In the genomic region with DNA sequence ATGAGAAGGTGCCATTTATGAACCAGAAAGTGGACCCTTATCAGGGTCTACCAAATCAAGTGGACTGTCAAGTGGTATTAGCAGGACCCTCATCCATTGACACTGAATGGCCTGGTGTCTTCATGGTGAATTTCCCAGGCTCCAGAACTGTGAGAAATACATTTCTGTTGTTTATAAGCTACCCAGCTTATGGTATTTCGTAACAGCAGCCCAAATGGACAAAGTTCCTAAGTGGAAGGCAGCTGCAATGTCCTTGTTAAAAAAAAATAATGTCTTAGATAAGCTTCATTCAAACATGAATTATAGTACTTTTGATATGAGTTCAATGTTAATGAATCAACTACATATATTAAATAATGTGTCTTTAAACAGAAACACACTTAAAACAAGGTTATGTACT, we compare ENCODE assay signal across 30 cellular contexts.
"Had no signal": no experiment of that assay in that cellular context is flagged by ENCODE, and none has a peak within 500 bp of the region (broad histone marks: within the 10 kb centered on the region; RNA-seq: fewer than 3 reads in every experiment).

No MANE protein-coding gene starts in this region.

- ATAC-seq: activated CD4-positive, CD25-positive, alpha-beta regulatory T cell treated with anti-CD3 and anti-CD28 coated beads, Interleukin-2, amount 50 U/mL, for 24 hours; activated CD8-positive, alpha-beta T cell treated with anti-CD3 and anti-CD28 coated beads, Interleukin-2, amount 10 ng/mL, durations not matched to agents 7 days and 5 days; K562; PC-3; Right ventricle myocardium inferior had no signal

- H3K36me3 ChIP-seq: brain microvascular endothelial cell, Peyer's patch had no signal

- H3K4me1 ChIP-seq: Peyer's patch had no signal

- FAIRE-seq: K562, TTC549 had no signal

- H3K27ac Mint-ChIP-seq: activated CD4-positive, alpha-beta T cell treated with anti-CD3 and anti-CD28 coated beads for 36 hours; activated CD4-positive, alpha-beta T cell treated with anti-CD3 and anti-CD28 coated beads, Interleukin-2, amount 10 ng/mL, durations not matched to agents 7 days and 5 days; activated CD8-positive, alpha-beta T cell treated with anti-CD3 and anti-CD28 coated beads, Interleukin-2, amount 10 ng/mL, durations not matched to agents 7 days and 5 days; activated naive CD4-positive, alpha-beta T cell treated with anti-CD3 and anti-CD28 coated beads for 36 hours; activated naive CD4-positive, alpha-beta T cell treated with anti-CD3 and anti-CD28 coated beads, Interleukin-2, amount 50 U/mL, for 72 hours; activated T-cell treated with anti-CD3 and anti-CD28 coated beads, Interleukin-2, amount 50 U/mL, for 24 hours had no signal

- H3K27me3 ChIP-seq: brain microvascular endothelial cell, Peyer's patch had no signal

- H3K27ac ChIP-seq: brain microvascular endothelial cell, Peyer's patch had no signal

- H3K4me3 Mint-ChIP-seq: activated CD4-positive, alpha-beta T cell treated with anti-CD3 and anti-CD28 coated beads for 36 hours; activated CD4-positive, alpha-beta T cell treated with anti-CD3 and anti-CD28 coated beads, Interleukin-2, amount 10 ng/mL, durations not matched to agents 7 days and 5 days; activated CD8-positive, alpha-beta T cell treated with anti-CD3 and anti-CD28 coated beads, Interleukin-2, amount 10 ng/mL, durations not matched to agents 7 days and 5 days; activated naive CD4-positive, alpha-beta T cell treated with anti-CD3 and anti-CD28 coated beads for 36 hours; activated T-cell treated with anti-CD3 and anti-CD28 coated beads, Interleukin-2, amount 50 U/mL, for 24 hours had no signal

- H3K9me3 ChIP-seq: Peyer's patch had no signal

- H3K4me1 Mint-ChIP-seq: activated CD4-positive, alpha-beta T cell treated with anti-CD3 and anti-CD28 coated beads, Interleukin-2, amount 10 ng/mL, durations not matched to agents 7 days and 5 days had no signal

- H3K4me3 ChIP-seq: K562, Peyer's patch had no signal

- H3K9me3 Mint-ChIP-seq: activated CD4-positive, alpha-beta T cell treated with anti-CD3 and anti-CD28 coated beads, Interleukin-2, amount 10 ng/mL, durations not matched to agents 7 days and 5 days; activated naive CD4-positive, alpha-beta T cell treated with anti-CD3 and anti-CD28 coated beads for 36 hours; activated naive CD4-positive, alpha-beta T cell treated with anti-CD3 and anti-CD28 coated beads, Interleukin-2, amount 50 U/mL, for 72 hours; activated T-cell treated with anti-CD3 and anti-CD28 coated beads, Interleukin-2, amount 50 U/mL, for 24 hours had no signal

- DNase-seq: activated CD4-positive, alpha-beta T cell treated with anti-CD3 and anti-CD28 coated beads for 36 hours; activated CD4-positive, alpha-beta T cell treated with anti-CD3 and anti-CD28 coated beads, Interleukin-2, amount 10 ng/mL, durations not matched to agents 7 days and 5 days; activated CD4-positive, alpha-beta T cell treated with anti-CD3 and anti-CD28 coated beads, Interleukin-2, amount 50 U/mL, for 48 hours; activated CD8-positive, alpha-beta T cell treated with anti-CD3 and anti-CD28 coated beads, Interleukin-2, amount 10 ng/mL, durations not matched to agents 7 days and 5 days; activated gamma-delta T cell treated with Interleukin-2 at 50 U/mL for 16 hours; activated naive CD4-positive, alpha-beta T cell treated with anti-CD3 and anti-CD28 coated beads for 36 hours; activated T-cell treated with anti-CD3 and anti-CD28 coated beads, Interleukin-2, amount 50 U/mL, for 24 hours; anterior cingulate cortex; brain microvascular endothelial cell; central memory CD4-positive, alpha-beta T cell; NCI-H1105; NCI-H1417 treated with DMSO at 0.1 percent for 48 hours; NCI-H187 treated with DMSO at 0.1 percent for 48 hours; NCI-H2081; NCI-H2171 treated with DMSO at 0.1 percent for 48 hours; NCI-H226; NCI-H446 treated with DMSO at 0.1 percent for 48 hours; NCI-H524 treated with DMSO at 0.1 percent for 48 hours; NCI-H748 treated with DMSO at 0.1 percent for 48 hours; NK-92 treated with Interleukin-12 subunit alpha and Interleukin-12 subunit beta, amount 100 ng/mL, for 24 hours; PC-3; Peyer's patch; RPMI8226; SIG-M5; T1000 had no signal

- H3K36me3 Mint-ChIP-seq: activated naive CD4-positive, alpha-beta T cell treated with anti-CD3 and anti-CD28 coated beads, Interleukin-2, amount 50 U/mL, for 72 hours had no signal
